Comparison of ENCODE assay signal across 22 cellular contexts in the genomic region with DNA sequence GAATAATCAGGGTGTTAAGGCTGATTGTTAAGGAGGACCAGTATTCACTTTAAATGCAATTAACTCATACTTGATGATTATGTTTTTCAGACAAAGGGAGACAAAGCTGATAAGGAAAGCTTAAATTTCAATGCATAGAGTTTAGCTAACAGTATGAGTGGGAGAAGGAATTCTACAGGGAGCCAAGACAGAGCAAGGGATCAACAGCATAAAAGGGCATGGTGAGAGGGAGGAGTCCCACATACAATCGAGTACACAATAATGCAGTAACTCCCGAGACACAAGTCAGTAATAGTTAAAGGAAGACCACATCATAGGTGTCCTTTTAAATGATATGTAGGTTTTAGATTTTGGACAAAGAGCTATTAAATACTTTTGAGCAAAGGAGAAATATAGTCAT.
"Had no signal": no experiment of that assay in that cellular context is flagged by ENCODE, and none has a peak within 500 bp of the region (broad histone marks: within the 10 kb centered on the region; RNA-seq: fewer than 3 reads in every experiment).

No MANE protein-coding gene starts in this region.

- H3K27ac ChIP-seq: colonic mucosa, epithelial cell of prostate, esophagus squamous epithelium, gastrocnemius medialis, heart right ventricle, left lung, lower lobe of right lung had no signal

- H3K9me3 ChIP-seq: colonic mucosa, esophagus squamous epithelium, gastrocnemius medialis, left lung, lower lobe of right lung had no signal

- DNase-seq: colonic mucosa; cortex of kidney; effector CD8-positive, alpha-beta T cell; effector memory CD8-positive, alpha-beta T cell; endodermal cell; erythroblast; esophagus squamous epithelium; foreskin fibroblast; foreskin melanocyte; gastrocnemius medialis; glutamatergic neuron; head of caudate nucleus; heart right ventricle; hippocampal formation; left cardiac atrium; left lung; left ventricle myocardium superior; lower lobe of right lung; mesenchymal stem cell; midbrain had no signal

- H3K4me3 ChIP-seq: colonic mucosa, esophagus squamous epithelium, gastrocnemius medialis, heart right ventricle, left lung, lower lobe of right lung had no signal

- H3K27me3 ChIP-seq: colonic mucosa, esophagus squamous epithelium, gastrocnemius medialis, heart right ventricle, left lung had no signal

- H3K4me1 ChIP-seq: colonic mucosa, esophagus squamous epithelium, gastrocnemius medialis, heart right ventricle, left lung, lower lobe of right lung had no signal

- ATAC-seq: effector memory CD8-positive, alpha-beta T cell; esophagus mucosa; gastrocnemius medialis; heart right ventricle; left cardiac atrium; left lung; left ventricle myocardium superior; lower lobe of right lung had no signal

- H3K36me3 ChIP-seq: colonic mucosa, esophagus squamous epithelium, gastrocnemius medialis, heart right ventricle, left lung, lower lobe of right lung had no signal
